ENCODE assay signal across 8 cellular contexts in the genomic region with DNA sequence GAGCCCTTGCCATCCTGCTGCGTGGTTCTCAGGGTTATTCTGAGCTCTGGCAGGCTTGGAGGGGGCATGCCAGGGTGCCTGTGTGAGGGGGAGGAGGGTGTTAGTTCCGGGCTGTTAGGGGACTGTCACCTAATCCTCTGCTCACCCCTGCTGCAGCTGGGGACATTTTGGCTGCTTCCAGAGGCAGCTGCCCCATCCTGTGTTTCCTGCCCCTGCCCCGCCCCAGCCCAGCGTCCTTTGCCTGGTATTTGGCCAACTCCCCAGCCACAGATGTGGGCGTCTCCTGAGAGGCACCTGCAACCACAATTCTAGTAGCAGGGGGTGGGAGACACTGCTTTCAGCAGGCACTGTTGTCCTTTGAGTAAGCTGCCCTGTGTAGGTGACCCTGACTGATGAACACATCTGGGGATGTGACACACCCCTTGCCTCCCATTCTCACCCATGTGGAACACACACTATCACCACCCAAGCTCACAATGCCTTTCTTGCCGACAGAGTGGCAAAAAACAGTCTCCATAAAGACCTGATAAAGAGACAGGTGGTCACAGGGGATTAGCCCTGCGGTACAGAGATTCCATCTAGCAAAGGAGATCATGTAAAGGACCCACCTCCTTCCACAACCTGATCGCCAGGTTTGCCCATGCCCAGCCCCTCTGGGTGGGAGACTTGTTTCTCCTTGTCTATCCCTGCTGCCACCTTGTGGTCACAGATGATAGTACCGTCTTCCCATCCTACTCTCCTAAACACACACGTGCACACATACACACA. TPM values are rescaled to one million over a fixed set of nuclear protein-coding genes. Genes with fewer than 3 reads are reported as not detected.
DNase-seq lines count a peak whose midpoint lies in the region; ATAC-seq and TF ChIP-seq lines count a peak whose summit lies in the region.

A gene (minus strand): TSS at position 48 of the 768 bp plus-strand sequence. CDS start 35 bp downstream, at position 13.

- H3K79me2 ChIP-seq in PC-9 (ENCODE audit: low read depth) = no peaks in the 10 kb centered on the region

- H3K36me3 Mint-ChIP-seq in activated T-cell treated with anti-CD3 and anti-CD28 coated beads, Interleukin-2, amount 50 U/mL, for 24 hours (ENCODE audit: low read depth) = peaks cover 6% of the 10 kb centered on the region
- H3K36me3 Mint-ChIP-seq in nephron progenitor cell (ENCODE audit: low read depth) = peaks cover 12% of the 10 kb centered on the region

- POLR2A ChIA-PET in PC-9 (lab: Charles Lee; ENCODE audit: unreplicated experiment) = interaction anchor here (0.6 kb wide), 1 partner anchor 317 kb away, joined by 5 read pairs; no protein-coding TSS in a partner anchor

- H3K36me3 ChIP-seq in PC-9 (ENCODE audit: low read depth) (no peaks in the 10 kb centered on the region), esophagus (ENCODE audit: control insufficient read depth in 2 of 2, insufficient read depth in 2 of 2, low read length in 1 of 2) (peaks cover 0 to 6% of the 10 kb centered on the region in 2 donors), stomach (no peaks in the 10 kb centered on the region)

- no peak within 1 kb of the TSS for H2AFZ ChIP-seq in PC-9

- TF ChIP-seq CTCF in PC-9 (conservative IDR thresholded peaks at IDR 0.05) (peak; percentile 94), nephron progenitor cell (IDR thresholded peaks at IDR 0.05) (peak; percentile 75), stomach (IDR thresholded peaks at IDR 0.05) (peak in 5 of 7 experiments; percentile 61 to 80 (median 73))

- no peaks in the 10 kb centered on the region for H3K27me3 ChIP-seq in PC-9 (ENCODE audit: insufficient read depth, low read depth)
- H3K27me3 ChIP-seq in esophagus (ENCODE audit: control insufficient read depth in 1 of 2, insufficient read depth in 2 of 2, low read length in 2 of 2) = no peaks in the 10 kb centered on the region
- peaks cover 0 to 42% (median 0%) of the 10 kb centered on the region in 3 donors for H3K27me3 ChIP-seq in stomach

- peak within 1 kb of the TSS; percentile 37 for H3K4me3 Mint-ChIP-seq in activated T-cell treated with anti-CD3 and anti-CD28 coated beads, Interleukin-2, amount 50 U/mL, for 24 hours
- H3K4me3 Mint-ChIP-seq in nephron progenitor cell = peak within 1 kb of the TSS; percentile 11

- no peaks in the 10 kb centered on the region for H3K9me3 ChIP-seq in PC-9 (ENCODE audit: insufficient read depth, low read depth)
- H3K9me3 ChIP-seq in esophagus (ENCODE audit: control insufficient read depth in 2 of 2, insufficient read depth in 1 of 2, low read depth in 1 of 2, low read length in 1 of 2) = no peaks in the 10 kb centered on the region
- no peaks in the 10 kb centered on the region for H3K9me3 ChIP-seq in stomach

- DNase-seq in Caki2 (ENCODE audit: low read depth) (peak; percentile 75), HuH-7 (ENCODE audit: low spot score) (peak; percentile 67), PC-9 (peak; percentile 62 to 83), nephron progenitor cell (peak; percentile 80), stomach (peak; percentile 88)
- DNase-seq in activated T-cell treated with anti-CD3 and anti-CD28 coated beads, Interleukin-2, amount 50 U/mL, for 24 hours = peak; percentile 71

- no TSS peak for BruUV-seq in PC-9 (replicated peaks; lab: Mats Ljungman, UMichigan)

- no peak for TF ChIP-seq POLR2A in stomach (IDR thresholded peaks at IDR 0.05)

- peaks cover 2% of the 10 kb centered on the region for H3K27me3 Mint-ChIP-seq in activated T-cell treated with anti-CD3 and anti-CD28 coated beads, Interleukin-2, amount 50 U/mL, for 24 hours
- peaks cover 22% of the 10 kb centered on the region for H3K27me3 Mint-ChIP-seq in nephron progenitor cell (ENCODE audit: low read depth, poor library complexity)

- H3K27ac Mint-ChIP-seq in activated T-cell treated with anti-CD3 and anti-CD28 coated beads, Interleukin-2, amount 50 U/mL, for 24 hours = peak within 1 kb of the TSS; percentile 45
- H3K27ac Mint-ChIP-seq in nephron progenitor cell = no peak within 1 kb of the TSS

- no peak for TF ChIP-seq EP300 in stomach (IDR thresholded peaks at IDR 0.05)

- H3K4me1 ChIP-seq in PC-9 (replicated peaks; ENCODE audit: insufficient read depth) (peaks cover 13% of the 10 kb centered on the region), esophagus (ENCODE audit: control insufficient read depth in 2 of 2, insufficient read depth in 2 of 2, low read length in 1 of 2) (peaks cover 0 to 17% of the 10 kb centered on the region in 2 donors), stomach (peaks cover 20 to 52% (median 44%) of the 10 kb centered on the region in 4 donors)

- in situ Hi-C loops in Caki2 (cut with HindIII; ENCODE audit: low pct_unique_long_range_greater_than_20kb, low sequenced_read_pairs) = no loop called here

- no peak for ATAC-seq in HG02763 (IDR thresholded peaks at IDR 0.05; ENCODE audit: unreplicated experiment)

- H3K4me3 ChIP-seq in PC-9 = no peak within 1 kb of the TSS
- H3K4me3 ChIP-seq in esophagus (ENCODE audit: low read depth in 1 of 2, low read length in 2 of 2) = no peak within 1 kb of the TSS
- no peak within 1 kb of the TSS for H3K4me3 ChIP-seq in stomach

- H3K27ac ChIP-seq in PC-9 (0 out of 2 replicates have a peak within 1 kb of the TSS, but pooled peaks have one; percentile 7), esophagus (ENCODE audit: low read depth in 2 of 2, low read length in 1 of 2) (peak within 1 kb of the TSS; percentile 38 to 85), stomach (peak within 1 kb of the TSS in 4 of 5 donors; percentile 24 to 71 (median 46))

- CTCF ChIA-PET in PC-9 (lab: Charles Lee) = interaction anchor here (0.6 to 1.5 kb wide), 6 partner anchors 20 to 193 kb away, joined by 3 to 6 read pairs (median 3); a partner anchor contains a TSS

- no peaks in the 10 kb centered on the region for H3K9me2 ChIP-seq in PC-9 (ENCODE audit: insufficient read depth)

- H3K4me2 ChIP-seq in PC-9 = peak within 1 kb of the TSS; percentile 56

- no peaks in the 10 kb centered on the region for H4K20me1 ChIP-seq in PC-9 (ENCODE audit: insufficient read depth)

- no peaks in the 10 kb centered on the region for H3K9me3 Mint-ChIP-seq in activated T-cell treated with anti-CD3 and anti-CD28 coated beads, Interleukin-2, amount 50 U/mL, for 24 hours
- H3K9me3 Mint-ChIP-seq in nephron progenitor cell = no peaks in the 10 kb centered on the region

- H3F3A ChIP-seq in PC-9 (ENCODE audit: insufficient read depth, low read depth) = peaks cover 24% of the 10 kb centered on the region; the same call in 1 of the 2 replicates

- 9 to 11% methylated on average over 10 of the region's 10 CpGs for WGBS in esophagus, 2 donors
- WGBS in stomach, 5 donors = 8 to 17% (median 11%) methylated on average over 9 to 10 of the region's 10 CpGs

- H3K4me1 Mint-ChIP-seq in activated T-cell treated with anti-CD3 and anti-CD28 coated beads, Interleukin-2, amount 50 U/mL, for 24 hours (ENCODE audit: low read depth) = peaks cover 39% of the 10 kb centered on the region
- H3K4me1 Mint-ChIP-seq in nephron progenitor cell = peaks cover 27% of the 10 kb centered on the region

- intact Hi-C loops in PC-9 (cut with micrococcal nuclease; ENCODE audit: unreplicated experiment) = loop anchor here (1.0 to 10.0 kb wide), 5 partner anchors 84 to 478 kb away; a partner anchor contains a TSS
- intact Hi-C loops in stomach (cut with DNase I; ENCODE audit: low total_unique reads) = loop anchor here (10.0 kb wide), 1 partner anchor 72 kb away; no protein-coding TSS in a partner anchor

RNA-seq across cellular contexts. Expression of the gene that starts here (rescaled TPM):
- total RNA-seq in Caki2 (2014; rRNA removed; shearing (Covaris generic); ENCODE audit: low replicate concordance) = 0.09 and 0.64 TPM in 2 replicates
- total RNA-seq in PC-9 (2021) (0.23 and 0.24 TPM in 2 replicates), stomach (1 to 10 TPM in 1 of 5 donors, under 1 TPM in 1, not detected in 3; 0.45 to 2.0 TPM)
- polyA plus RNA-seq in esophagus (under 1 TPM; 0.16 to 0.47 TPM), stomach (1 to 10 TPM in 1 of 3 donors, under 1 TPM in 2; 0.43 to 1.2 (median 0.93) TPM)

Comparison
In these comparisons a context has a peak if more than half of its experiments do, and no peak if none do; other contexts are left out.
1. Peak in DNase-seq in Caki2; RNA of the gene not detected or under 1 TPM.
2. Peak in DNase-seq, H3K27ac ChIP-seq and H3K4me2 ChIP-seq in PC-9; RNA of the gene not detected or under 1 TPM.
3. H3K27ac ChIP-seq: peak in every context shown above with its lines; median percentile 62 in esophagus; 46 in stomach; 7 in PC-9.